1 cellular context compared by ENCODE assay signal in genomic region chr19:35797663-35798062, GRCh38.
A peak's percentile ranks its signal among the peaks of the same experiment; 100 is the strongest.
TF ChIP-seq lines count a peak whose summit lies in the region.

No MANE protein-coding gene starts in this region.

TF ChIP-seq in K562, 482 proteins besides CTCF, POLR2A, EP300 and RAD21 (continues in another document):
- TF ChIP-seq RB1 (IDR thresholded peaks at IDR 0.05; ENCODE audit: low read depth) (no peak), MIER1 (IDR thresholded peaks at IDR 0.05; ENCODE audit: low read depth) (no peak), RNF2 (IDR thresholded peaks at IDR 0.05) (0 out of 2 replicates have a peak, but pooled peaks have one; percentile 19), NFYB (IDR thresholded peaks at IDR 0.05; ENCODE audit: extremely low read depth, insufficient read length) (no peak), KDM1A (IDR thresholded peaks at IDR 0.05) (no peak), ZNF398 (CRISPR knock-in tag; IDR thresholded peaks at IDR 0.05) (no peak), HIVEP1 (CRISPR knock-in tag; IDR thresholded peaks at IDR 0.05) (no peak), ZNF589 (CRISPR knock-in tag; IDR thresholded peaks at IDR 0.05; ENCODE audit: low read depth) (no peak), MAX (CRISPR knock-in tag; IDR thresholded peaks at IDR 0.05) (0 out of 2 replicates have a peak, but pooled peaks have one; percentile 32), FOXP1 (CRISPR knock-in tag; IDR thresholded peaks at IDR 0.05) (no peak), ZC3H4 (CRISPR knock-in tag; IDR thresholded peaks at IDR 0.05; ENCODE audit: borderline replicate concordance) (no peak), USF1 (CRISPR knock-in tag; IDR thresholded peaks at IDR 0.05) (0 out of 2 replicates have a peak, but pooled peaks have one; percentile 5), CHD1 (IDR thresholded peaks at IDR 0.05; ENCODE audit: low read length) (no peak), NFATC3 (IDR thresholded peaks at IDR 0.05) (no peak), ZBTB7A (IDR thresholded peaks at IDR 0.05; ENCODE audit: borderline replicate concordance, control insufficient read depth, low read depth, low read length) (peak; percentile 34; the same call in 1 of the 2 replicates), SIRT6 (IDR thresholded peaks at IDR 0.05; ENCODE audit: low read depth, low read length) (no peak), CHD2 (IDR thresholded peaks at IDR 0.05; ENCODE audit: low read depth, low read length) (no peak), KLF16 (IDR thresholded peaks at IDR 0.05) (no peak), NRF1 (conservative IDR thresholded peaks at IDR 0.05 in 1 of 2, IDR thresholded peaks at IDR 0.05 in 1 of 2) (peak; percentile 79 to 83), MYNN (IDR thresholded peaks at IDR 0.05) (no peak), MYNN (CRISPR knock-in tag; IDR thresholded peaks at IDR 0.05) (no peak), ELK3 (CRISPR knock-in tag; IDR thresholded peaks at IDR 0.05) (no peak), MGA (IDR thresholded peaks at IDR 0.05) (peak; percentile 89), PCBP2 (IDR thresholded peaks at IDR 0.05; ENCODE audit: low read depth, low read length, poor library complexity, severe bottlenecking) (no peak)
- TF ChIP-seq, protein P1, sequence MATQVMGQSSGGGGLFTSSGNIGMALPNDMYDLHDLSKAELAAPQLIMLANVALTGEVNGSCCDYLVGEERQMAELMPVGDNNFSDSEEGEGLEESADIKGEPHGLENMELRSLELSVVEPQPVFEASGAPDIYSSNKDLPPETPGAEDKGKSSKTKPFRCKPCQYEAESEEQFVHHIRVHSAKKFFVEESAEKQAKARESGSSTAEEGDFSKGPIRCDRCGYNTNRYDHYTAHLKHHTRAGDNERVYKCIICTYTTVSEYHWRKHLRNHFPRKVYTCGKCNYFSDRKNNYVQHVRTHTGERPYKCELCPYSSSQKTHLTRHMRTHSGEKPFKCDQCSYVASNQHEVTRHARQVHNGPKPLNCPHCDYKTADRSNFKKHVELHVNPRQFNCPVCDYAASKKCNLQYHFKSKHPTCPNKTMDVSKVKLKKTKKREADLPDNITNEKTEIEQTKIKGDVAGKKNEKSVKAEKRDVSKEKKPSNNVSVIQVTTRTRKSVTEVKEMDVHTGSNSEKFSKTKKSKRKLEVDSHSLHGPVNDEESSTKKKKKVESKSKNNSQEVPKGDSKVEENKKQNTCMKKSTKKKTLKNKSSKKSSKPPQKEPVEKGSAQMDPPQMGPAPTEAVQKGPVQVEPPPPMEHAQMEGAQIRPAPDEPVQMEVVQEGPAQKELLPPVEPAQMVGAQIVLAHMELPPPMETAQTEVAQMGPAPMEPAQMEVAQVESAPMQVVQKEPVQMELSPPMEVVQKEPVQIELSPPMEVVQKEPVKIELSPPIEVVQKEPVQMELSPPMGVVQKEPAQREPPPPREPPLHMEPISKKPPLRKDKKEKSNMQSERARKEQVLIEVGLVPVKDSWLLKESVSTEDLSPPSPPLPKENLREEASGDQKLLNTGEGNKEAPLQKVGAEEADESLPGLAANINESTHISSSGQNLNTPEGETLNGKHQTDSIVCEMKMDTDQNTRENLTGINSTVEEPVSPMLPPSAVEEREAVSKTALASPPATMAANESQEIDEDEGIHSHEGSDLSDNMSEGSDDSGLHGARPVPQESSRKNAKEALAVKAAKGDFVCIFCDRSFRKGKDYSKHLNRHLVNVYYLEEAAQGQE (CRISPR knock-in tag; IDR thresholded peaks at IDR 0.05; ENCODE audit: low read depth), result no peak
- TF ChIP-seq, protein P2, sequence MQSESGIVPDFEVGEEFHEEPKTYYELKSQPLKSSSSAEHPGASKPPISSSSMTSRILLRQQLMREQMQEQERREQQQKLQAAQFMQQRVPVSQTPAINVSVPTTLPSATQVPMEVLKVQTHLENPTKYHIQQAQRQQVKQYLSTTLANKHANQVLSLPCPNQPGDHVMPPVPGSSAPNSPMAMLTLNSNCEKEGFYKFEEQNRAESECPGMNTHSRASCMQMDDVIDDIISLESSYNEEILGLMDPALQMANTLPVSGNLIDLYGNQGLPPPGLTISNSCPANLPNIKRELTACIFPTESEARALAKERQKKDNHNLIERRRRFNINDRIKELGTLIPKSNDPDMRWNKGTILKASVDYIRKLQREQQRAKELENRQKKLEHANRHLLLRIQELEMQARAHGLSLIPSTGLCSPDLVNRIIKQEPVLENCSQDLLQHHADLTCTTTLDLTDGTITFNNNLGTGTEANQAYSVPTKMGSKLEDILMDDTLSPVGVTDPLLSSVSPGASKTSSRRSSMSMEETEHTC (IDR thresholded peaks at IDR 0.05), result no peak
- TF ChIP-seq, protein P3, sequence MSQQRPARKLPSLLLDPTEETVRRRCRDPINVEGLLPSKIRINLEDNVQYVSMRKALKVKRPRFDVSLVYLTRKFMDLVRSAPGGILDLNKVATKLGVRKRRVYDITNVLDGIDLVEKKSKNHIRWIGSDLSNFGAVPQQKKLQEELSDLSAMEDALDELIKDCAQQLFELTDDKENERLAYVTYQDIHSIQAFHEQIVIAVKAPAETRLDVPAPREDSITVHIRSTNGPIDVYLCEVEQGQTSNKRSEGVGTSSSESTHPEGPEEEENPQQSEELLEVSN (IDR thresholded peaks at IDR 0.05; ENCODE audit: borderline replicate concordance in 1 of 2, extremely low read depth in 1 of 2, insufficient read depth in 1 of 2, insufficient read length in 1 of 2, low read depth in 1 of 2, low read length in 1 of 2, poor library complexity in 1 of 2, severe bottlenecking in 1 of 2), result peak; percentile 93
